10 cellular contexts compared by ENCODE assay signal in genomic region chr11:78046486-78046854, GRCh38. TPM values are rescaled to one million over a fixed set of nuclear protein-coding genes. Genes with fewer than 3 reads are reported as not detected.
DNase-seq lines count a peak whose midpoint lies in the region; ATAC-seq, FAIRE-seq and TF ChIP-seq lines count a peak whose summit lies in the region.
"Had no signal": no experiment of that assay in that cellular context is flagged by ENCODE, and none has a peak within 500 bp of the region (broad histone marks: within the 10 kb centered on the region; RNA-seq: fewer than 3 reads in every experiment).

No MANE protein-coding gene starts in this region.

- H3K27ac Mint-ChIP-seq in astrocyte (ENCODE audit: unreplicated experiment): no peak overlapping the region
- no peak overlapping the region for H3K27ac Mint-ChIP-seq in nephron progenitor cell
- no peak overlapping the region for H3K27ac Mint-ChIP-seq in endothelial cell (ENCODE audit: unreplicated experiment)
- no peak overlapping the region for H3K27ac Mint-ChIP-seq in immature natural killer cell

- H3K27ac ChIP-seq in 22Rv1 (no peak overlapping the region), HUES64 (ENCODE audit: low read depth, low read length) (no peak overlapping the region), astrocyte (ENCODE audit: low read depth, low read length) (no peak overlapping the region)

- H3K9me3 Mint-ChIP-seq in astrocyte (ENCODE audit: unreplicated experiment) (no peaks in the 10 kb centered on the region), nephron progenitor cell (no peaks in the 10 kb centered on the region), endothelial cell (ENCODE audit: unreplicated experiment) (no peaks in the 10 kb centered on the region), immature natural killer cell (peaks cover 0 to 2% (median 0%) of the 10 kb centered on the region in 6 donors)

- H3K4me3 Mint-ChIP-seq in astrocyte (ENCODE audit: unreplicated experiment) (no peak overlapping the region), nephron progenitor cell (peak overlapping the region; percentile 66), endothelial cell (ENCODE audit: unreplicated experiment) (no peak overlapping the region), immature natural killer cell (peak overlapping the region in 1 of 5 donors; percentile 58)

- no peak for FAIRE-seq in astrocyte (lab: Jason Lieb, UNC)
- FAIRE-seq: TTC549 had no signal

- no peaks in the 10 kb centered on the region for H3K9me3 ChIP-seq in HUES64 (ENCODE audit: insufficient read depth, low read depth, low read length)
- no peaks in the 10 kb centered on the region for H3K9me3 ChIP-seq in astrocyte (ENCODE audit: insufficient read depth, low read depth, low read length)

- ATAC-seq in HG03571 (IDR thresholded peaks at IDR 0.05; ENCODE audit: unreplicated experiment): no peak

- TF ChIP-seq CTCF in 22Rv1 (IDR thresholded peaks at IDR 0.05) (peak; percentile 70), astrocyte (IDR thresholded peaks at IDR 0.05; ENCODE audit: insufficient read depth, low read depth, low read length) (no peak), nephron progenitor cell (IDR thresholded peaks at IDR 0.05) (no peak), endothelial cell (IDR thresholded peaks at IDR 0.05; ENCODE audit: unreplicated experiment) (no peak)

- H2AFZ ChIP-seq in astrocyte (ENCODE audit: low read depth, low read length): peak overlapping the region; percentile 92

- H4K20me1 ChIP-seq in astrocyte (ENCODE audit: insufficient read depth, low read length): no peaks in the 10 kb centered on the region

- H3K79me2 ChIP-seq in astrocyte (ENCODE audit: insufficient read depth, low read length): no peaks in the 10 kb centered on the region

- H3K36me3 ChIP-seq in HUES64 (ENCODE audit: insufficient read depth, low read length): no peaks in the 10 kb centered on the region
- no peaks in the 10 kb centered on the region for H3K36me3 ChIP-seq in astrocyte (ENCODE audit: insufficient read depth, low read length)

- peak overlapping the region; percentile 87 for H3K4me2 ChIP-seq in astrocyte (ENCODE audit: low read length)

- WGBS in HUES64: 21% methylated on average over 6 of the region's 6 CpGs

- peak overlapping the region; percentile 29 for H3K4me3 ChIP-seq in HUES64 (ENCODE audit: low read length)
- no peak overlapping the region for H3K4me3 ChIP-seq in astrocyte (ENCODE audit: insufficient read depth, low read depth, low read length)

- H3K27me3 ChIP-seq in HUES64 (ENCODE audit: insufficient read depth, low read length) (peaks cover 3% of the 10 kb centered on the region; the same call in 1 of the 2 replicates), astrocyte (ENCODE audit: insufficient read depth, low read length) (no peaks in the 10 kb centered on the region)

- H3K4me1 ChIP-seq in HUES64 (ENCODE audit: insufficient read depth, low read length): peaks cover 14% of the 10 kb centered on the region
- peaks cover 8% of the 10 kb centered on the region for H3K4me1 ChIP-seq in astrocyte (ENCODE audit: insufficient read depth, low read length)

- DNase-seq in astrocyte (ENCODE audit: low read depth) (no peak), nephron progenitor cell (no peak), endothelial cell (ENCODE audit: low spot score) (no peak), ureter (ENCODE audit: low spot score) (no peak), immature natural killer cell (no peak)

- peaks cover 11% of the 10 kb centered on the region for H3K4me1 Mint-ChIP-seq in astrocyte (ENCODE audit: low read depth, unreplicated experiment)
- peaks cover 44% of the 10 kb centered on the region for H3K4me1 Mint-ChIP-seq in nephron progenitor cell
- H3K4me1 Mint-ChIP-seq in endothelial cell (ENCODE audit: unreplicated experiment): peaks cover 18% of the 10 kb centered on the region
- H3K4me1 Mint-ChIP-seq in immature natural killer cell: peaks cover 7 to 10% of the 10 kb centered on the region in 2 donors

- H3K36me3 Mint-ChIP-seq in astrocyte (ENCODE audit: low read depth, unreplicated experiment) (no peaks in the 10 kb centered on the region), nephron progenitor cell (ENCODE audit: low read depth) (no peaks in the 10 kb centered on the region), endothelial cell (ENCODE audit: low read depth, unreplicated experiment) (no peaks in the 10 kb centered on the region), immature natural killer cell (no peaks in the 10 kb centered on the region)

- H3K27me3 Mint-ChIP-seq in astrocyte (ENCODE audit: low read depth, unreplicated experiment): peaks cover 5% of the 10 kb centered on the region
- peaks cover 20% of the 10 kb centered on the region for H3K27me3 Mint-ChIP-seq in nephron progenitor cell (ENCODE audit: low read depth, poor library complexity)
- H3K27me3 Mint-ChIP-seq in endothelial cell (ENCODE audit: unreplicated experiment): peaks cover 4% of the 10 kb centered on the region
- peaks cover 0 to 5% (median 2%) of the 10 kb centered on the region in 3 donors for H3K27me3 Mint-ChIP-seq in immature natural killer cell (ENCODE audit: low read depth in 3 of 3)

- H3K9ac ChIP-seq in HUES64 (ENCODE audit: low read depth, low read length) (no peak overlapping the region), astrocyte (ENCODE audit: low read length) (no peak overlapping the region)

RNA-seq across cellular contexts. Expression of gene THRSP, which starts 17.2 kb away (rescaled TPM):
- polyA plus RNA-seq in HUES64 (2013, experiment 1 of 2): not detected
- polyA plus RNA-seq in HUES64 (2013, experiment 2 of 2): not detected
- total RNA-seq in astrocyte: not detected in 2 replicates
- not detected for total RNA-seq in endothelial cell (ENCODE audit: unreplicated experiment)
- total RNA-seq in ureter: not detected
- polyA plus RNA-seq in immature natural killer cell: under 1 TPM in 1 of 3 donors, not detected in 2; 0.18 TPM
- total RNA-seq: glomerular endothelial cell had no signal

RNA-seq across cellular contexts. Expression of gene KCTD14, which starts 23.4 kb away (rescaled TPM):
- 17.2 TPM for polyA plus RNA-seq in HUES64 (2013, experiment 1 of 2)
- polyA plus RNA-seq in HUES64 (2013, experiment 2 of 2): 16.9 TPM
- 1.0 and 1.1 TPM in 2 replicates for total RNA-seq in astrocyte
- total RNA-seq in endothelial cell (ENCODE audit: unreplicated experiment): 0.97 TPM
- total RNA-seq in ureter: 7.6 TPM
- polyA plus RNA-seq in immature natural killer cell: under 1 TPM in 1 of 3 donors, not detected in 2; 0.82 TPM

RNA-seq across cellular contexts. Expression of gene NDUFC2, which starts 33.2 kb away (rescaled TPM):
- 116 TPM for polyA plus RNA-seq in HUES64 (2013, experiment 1 of 2)
- 110 TPM for polyA plus RNA-seq in HUES64 (2013, experiment 2 of 2)
- total RNA-seq in astrocyte (251 and 285 TPM in 2 replicates), endothelial cell (ENCODE audit: unreplicated experiment) (203 TPM), ureter (146 TPM)
- 100 to 1,000 TPM; 172 to 320 (median 243) TPM for polyA plus RNA-seq in immature natural killer cell

RNA-seq across cellular contexts. Expression of gene INTS4, which starts 52.0 kb away (rescaled TPM):
- 21.4 TPM for polyA plus RNA-seq in HUES64 (2013, experiment 1 of 2)
- 25.0 TPM for polyA plus RNA-seq in HUES64 (2013, experiment 2 of 2)
- total RNA-seq in astrocyte (32.2 and 35.0 TPM in 2 replicates), endothelial cell (ENCODE audit: unreplicated experiment) (40.9 TPM), ureter (38.7 TPM)
- polyA plus RNA-seq in immature natural killer cell: 10 to 100 TPM; 27.1 to 57.8 (median 42.4) TPM
